Comparison of ENCODE assay signal across 1 cellular context in the genomic region with DNA sequence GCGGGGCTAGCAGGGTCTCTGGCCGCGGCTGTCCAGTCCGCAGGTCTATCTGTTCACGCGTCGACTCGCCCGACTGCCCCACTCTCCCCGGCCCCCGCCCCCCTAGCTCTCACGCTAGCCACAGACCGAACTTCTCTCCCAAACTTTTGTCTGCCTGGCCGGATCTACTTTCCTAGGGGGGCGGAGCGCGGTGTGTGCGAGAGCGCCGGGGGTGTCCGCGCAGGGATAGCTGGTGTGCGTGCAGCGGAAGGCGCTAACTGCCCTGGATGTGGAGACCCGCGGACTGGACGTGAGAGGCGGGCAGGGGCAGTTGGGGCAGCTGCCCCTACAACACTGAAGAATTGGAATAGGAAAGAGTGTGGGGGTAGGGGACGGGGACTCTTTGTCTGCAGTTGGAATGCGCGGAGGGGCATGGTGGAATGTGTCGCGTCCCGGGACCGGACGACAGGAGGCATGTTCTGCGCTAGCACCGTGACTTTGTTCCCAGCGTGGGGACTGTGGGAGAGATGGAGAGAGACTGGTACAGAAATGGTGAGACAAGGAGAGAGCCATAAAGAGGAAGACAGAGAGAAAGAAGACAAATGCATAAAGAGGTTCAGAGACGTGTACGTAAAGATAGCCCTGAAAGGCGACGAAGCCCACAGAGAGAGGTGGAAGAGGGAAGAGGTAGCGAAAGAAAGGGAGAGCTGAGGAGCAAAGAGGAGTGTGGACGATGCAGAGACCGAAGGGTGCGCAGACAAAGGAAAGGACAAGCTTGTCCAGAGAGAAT.
TF ChIP-seq lines count a peak whose summit lies in the region.

A gene (minus strand): TSS at position 75 of the 769 bp plus-strand sequence. CDS start 285 bp downstream, outside the sequence.

TF ChIP-seq in HepG2, 621 proteins besides CTCF, POLR2A, EP300 and RAD21 (continued from another document and continues in another):
- peak; percentile 99 for TF ChIP-seq ZNF136 (CRISPR knock-in tag; IDR thresholded peaks at IDR 0.05; ENCODE audit: low read depth)
- peak; percentile 95; the same call in 1 of the 2 replicates for TF ChIP-seq TSC22D2 (CRISPR knock-in tag; IDR thresholded peaks at IDR 0.05; ENCODE audit: borderline replicate concordance)
- no peak for TF ChIP-seq ZNF333 (CRISPR knock-in tag; IDR thresholded peaks at IDR 0.05; ENCODE audit: borderline replicate concordance)
- TF ChIP-seq, protein P1, sequence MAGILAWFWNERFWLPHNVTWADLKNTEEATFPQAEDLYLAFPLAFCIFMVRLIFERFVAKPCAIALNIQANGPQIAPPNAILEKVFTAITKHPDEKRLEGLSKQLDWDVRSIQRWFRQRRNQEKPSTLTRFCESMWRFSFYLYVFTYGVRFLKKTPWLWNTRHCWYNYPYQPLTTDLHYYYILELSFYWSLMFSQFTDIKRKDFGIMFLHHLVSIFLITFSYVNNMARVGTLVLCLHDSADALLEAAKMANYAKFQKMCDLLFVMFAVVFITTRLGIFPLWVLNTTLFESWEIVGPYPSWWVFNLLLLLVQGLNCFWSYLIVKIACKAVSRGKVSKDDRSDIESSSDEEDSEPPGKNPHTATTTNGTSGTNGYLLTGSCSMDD (CRISPR knock-in tag; IDR thresholded peaks at IDR 0.05): no peak
- TF ChIP-seq ZNF670 (CRISPR knock-in tag; IDR thresholded peaks at IDR 0.05; ENCODE audit: borderline replicate concordance): no peak
- TF ChIP-seq, protein P2, sequence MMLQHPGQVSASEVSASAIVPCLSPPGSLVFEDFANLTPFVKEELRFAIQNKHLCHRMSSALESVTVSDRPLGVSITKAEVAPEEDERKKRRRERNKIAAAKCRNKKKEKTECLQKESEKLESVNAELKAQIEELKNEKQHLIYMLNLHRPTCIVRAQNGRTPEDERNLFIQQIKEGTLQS (CRISPR knock-in tag; IDR thresholded peaks at IDR 0.05): peak; percentile 79
- peak; percentile 100 for TF ChIP-seq PCBP1 (IDR thresholded peaks at IDR 0.05; ENCODE audit: borderline replicate concordance, low read depth, low read length)
- no peak for TF ChIP-seq ZNF562 (CRISPR knock-in tag; IDR thresholded peaks at IDR 0.05; ENCODE audit: borderline replicate concordance)
- no peak for TF ChIP-seq NKX3-1 (CRISPR knock-in tag; IDR thresholded peaks at IDR 0.05)
- peak; percentile 96 for TF ChIP-seq RNF2 (conservative IDR thresholded peaks at IDR 0.05; ENCODE audit: low read depth)
- TF ChIP-seq ZNF550 (CRISPR knock-in tag; IDR thresholded peaks at IDR 0.05; ENCODE audit: borderline replicate concordance): peak; percentile 94; the same call in 1 of the 2 replicates
- peak; percentile 15 for TF ChIP-seq ZNF724P (CRISPR knock-in tag; IDR thresholded peaks at IDR 0.05; ENCODE audit: borderline replicate concordance)
- peak; percentile 91; the same call in 1 of the 2 replicates for TF ChIP-seq ZFP41 (CRISPR knock-in tag; IDR thresholded peaks at IDR 0.05; ENCODE audit: borderline replicate concordance)
- TF ChIP-seq, protein P3, sequence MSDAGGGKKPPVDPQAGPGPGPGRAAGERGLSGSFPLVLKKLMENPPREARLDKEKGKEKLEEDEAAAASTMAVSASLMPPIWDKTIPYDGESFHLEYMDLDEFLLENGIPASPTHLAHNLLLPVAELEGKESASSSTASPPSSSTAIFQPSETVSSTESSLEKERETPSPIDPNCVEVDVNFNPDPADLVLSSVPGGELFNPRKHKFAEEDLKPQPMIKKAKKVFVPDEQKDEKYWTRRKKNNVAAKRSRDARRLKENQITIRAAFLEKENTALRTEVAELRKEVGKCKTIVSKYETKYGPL (CRISPR knock-in tag; IDR thresholded peaks at IDR 0.05): no peak
- TF ChIP-seq ZFP82 (CRISPR knock-in tag; IDR thresholded peaks at IDR 0.05; ENCODE audit: borderline replicate concordance): no peak
- TF ChIP-seq HNRNPL (IDR thresholded peaks at IDR 0.05; ENCODE audit: low read depth, low read length): peak; percentile 81
- TF ChIP-seq ZFY (CRISPR knock-in tag; IDR thresholded peaks at IDR 0.05): no peak
- peak; percentile 82 for TF ChIP-seq AGO1 (IDR thresholded peaks at IDR 0.05; ENCODE audit: low read depth, low read length, poor library complexity, severe bottlenecking)
- TF ChIP-seq, protein P4, sequence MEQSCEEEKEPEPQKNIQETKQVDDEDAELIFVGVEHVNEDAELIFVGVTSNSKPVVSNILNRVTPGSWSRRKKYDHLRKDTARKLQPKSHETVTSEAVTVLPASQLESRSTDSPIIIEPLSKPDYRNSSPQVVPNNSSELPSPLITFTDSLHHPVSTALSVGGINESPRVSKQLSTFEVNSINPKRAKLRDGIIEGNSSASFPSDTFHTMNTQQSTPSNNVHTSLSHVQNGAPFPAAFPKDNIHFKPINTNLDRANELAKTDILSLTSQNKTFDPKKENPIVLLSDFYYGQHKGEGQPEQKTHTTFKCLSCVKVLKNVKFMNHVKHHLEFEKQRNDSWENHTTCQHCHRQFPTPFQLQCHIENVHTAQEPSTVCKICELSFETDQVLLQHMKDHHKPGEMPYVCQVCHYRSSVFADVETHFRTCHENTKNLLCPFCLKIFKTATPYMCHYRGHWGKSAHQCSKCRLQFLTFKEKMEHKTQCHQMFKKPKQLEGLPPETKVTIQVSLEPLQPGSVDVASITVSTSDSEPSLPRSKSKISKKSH (CRISPR knock-in tag; IDR thresholded peaks at IDR 0.05; ENCODE audit: borderline replicate concordance): no peak
- peak; percentile 98 for TF ChIP-seq ZNF792 (CRISPR knock-in tag; IDR thresholded peaks at IDR 0.05)
- TF ChIP-seq HES4 (CRISPR knock-in tag; IDR thresholded peaks at IDR 0.05; ENCODE audit: borderline replicate concordance): no peak
- no peak for TF ChIP-seq ZNF235 (CRISPR knock-in tag; IDR thresholded peaks at IDR 0.05; ENCODE audit: borderline replicate concordance)
- peak; percentile 100 for TF ChIP-seq ZNF788 (CRISPR knock-in tag; IDR thresholded peaks at IDR 0.05; ENCODE audit: borderline replicate concordance)
- TF ChIP-seq KLF16 (CRISPR knock-in tag; IDR thresholded peaks at IDR 0.05): peak in 1 of 2 experiments; percentile 99; a peak in 2 of 4 replicates
- no peak for TF ChIP-seq HOXD1 (CRISPR knock-in tag; IDR thresholded peaks at IDR 0.05)
- TF ChIP-seq KAT2B (IDR thresholded peaks at IDR 0.05; ENCODE audit: borderline replicate concordance, low read depth, low read length): no peak
- TF ChIP-seq ZNF546 (CRISPR knock-in tag; conservative IDR thresholded peaks at IDR 0.05): peak; percentile 91; the same call in 1 of the 2 replicates
- no peak for TF ChIP-seq CENPX (CRISPR knock-in tag; IDR thresholded peaks at IDR 0.05)
- no peak for TF ChIP-seq ZNF143 (CRISPR knock-in tag; IDR thresholded peaks at IDR 0.05)
- TF ChIP-seq SMAD1 (CRISPR knock-in tag; IDR thresholded peaks at IDR 0.05; ENCODE audit: borderline replicate concordance, low read depth): peak; percentile 99
- TF ChIP-seq, protein P5, sequence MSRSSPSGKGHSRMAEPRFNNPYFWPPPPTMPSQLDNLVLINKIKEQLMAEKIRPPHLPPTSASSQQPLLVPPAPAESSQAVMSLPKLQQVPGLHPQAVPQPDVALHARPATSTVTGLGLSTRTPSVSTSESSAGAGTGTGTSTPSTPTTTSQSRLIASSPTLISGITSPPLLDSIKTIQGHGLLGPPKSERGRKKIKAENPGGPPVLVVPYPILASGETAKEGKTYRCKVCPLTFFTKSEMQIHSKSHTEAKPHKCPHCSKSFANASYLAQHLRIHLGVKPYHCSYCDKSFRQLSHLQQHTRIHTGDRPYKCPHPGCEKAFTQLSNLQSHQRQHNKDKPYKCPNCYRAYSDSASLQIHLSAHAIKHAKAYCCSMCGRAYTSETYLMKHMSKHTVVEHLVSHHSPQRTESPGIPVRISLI (CRISPR knock-in tag; IDR thresholded peaks at IDR 0.05; ENCODE audit: borderline replicate concordance): peak; percentile 76; the same call in 1 of the 2 replicates
- TF ChIP-seq HOXA7 (CRISPR knock-in tag; IDR thresholded peaks at IDR 0.05): no peak
- 0 out of 4 replicates have a peak, but pooled peaks of 1 of the 2 experiments have one; percentile 20 for TF ChIP-seq MAFK (conservative IDR thresholded peaks at IDR 0.05 in 1 of 2, IDR thresholded peaks at IDR 0.05 in 1 of 2; ENCODE audit: low read length in 2 of 2)
- TF ChIP-seq HDAC2 (CRISPR knock-in tag; IDR thresholded peaks at IDR 0.05): peak; percentile 95
- TF ChIP-seq ZSCAN22 (CRISPR knock-in tag; IDR thresholded peaks at IDR 0.05): no peak; the same call in 1 of the 2 replicates
- TF ChIP-seq KLF11 (CRISPR knock-in tag; IDR thresholded peaks at IDR 0.05): no peak; the same call in none of the 2 replicates
- TF ChIP-seq ZNF34 (CRISPR knock-in tag; IDR thresholded peaks at IDR 0.05; ENCODE audit: borderline replicate concordance): peak; percentile 100
- no peak for TF ChIP-seq NR2F2 (IDR thresholded peaks at IDR 0.05; ENCODE audit: borderline replicate concordance, low read depth)
- TF ChIP-seq ZNF264 (CRISPR knock-in tag; IDR thresholded peaks at IDR 0.05): no peak
- TF ChIP-seq, protein P6, sequence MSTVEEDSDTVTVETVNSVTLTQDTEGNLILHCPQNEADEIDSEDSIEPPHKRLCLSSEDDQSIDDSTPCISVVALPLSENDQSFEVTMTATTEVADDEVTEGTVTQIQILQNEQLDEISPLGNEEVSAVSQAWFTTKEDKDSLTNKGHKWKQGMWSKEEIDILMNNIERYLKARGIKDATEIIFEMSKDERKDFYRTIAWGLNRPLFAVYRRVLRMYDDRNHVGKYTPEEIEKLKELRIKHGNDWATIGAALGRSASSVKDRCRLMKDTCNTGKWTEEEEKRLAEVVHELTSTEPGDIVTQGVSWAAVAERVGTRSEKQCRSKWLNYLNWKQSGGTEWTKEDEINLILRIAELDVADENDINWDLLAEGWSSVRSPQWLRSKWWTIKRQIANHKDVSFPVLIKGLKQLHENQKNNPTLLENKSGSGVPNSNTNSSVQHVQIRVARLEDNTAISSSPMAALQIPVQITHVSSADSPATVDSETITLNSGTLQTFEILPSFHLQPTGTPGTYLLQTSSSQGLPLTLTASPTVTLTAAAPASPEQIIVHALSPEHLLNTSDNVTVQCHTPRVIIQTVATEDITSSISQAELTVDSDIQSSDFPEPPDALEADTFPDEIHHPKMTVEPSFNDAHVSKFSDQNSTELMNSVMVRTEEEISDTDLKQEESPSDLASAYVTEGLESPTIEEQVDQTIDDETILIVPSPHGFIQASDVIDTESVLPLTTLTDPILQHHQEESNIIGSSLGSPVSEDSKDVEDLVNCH (CRISPR knock-in tag; IDR thresholded peaks at IDR 0.05): peak; percentile 97
- TF ChIP-seq, protein P7, sequence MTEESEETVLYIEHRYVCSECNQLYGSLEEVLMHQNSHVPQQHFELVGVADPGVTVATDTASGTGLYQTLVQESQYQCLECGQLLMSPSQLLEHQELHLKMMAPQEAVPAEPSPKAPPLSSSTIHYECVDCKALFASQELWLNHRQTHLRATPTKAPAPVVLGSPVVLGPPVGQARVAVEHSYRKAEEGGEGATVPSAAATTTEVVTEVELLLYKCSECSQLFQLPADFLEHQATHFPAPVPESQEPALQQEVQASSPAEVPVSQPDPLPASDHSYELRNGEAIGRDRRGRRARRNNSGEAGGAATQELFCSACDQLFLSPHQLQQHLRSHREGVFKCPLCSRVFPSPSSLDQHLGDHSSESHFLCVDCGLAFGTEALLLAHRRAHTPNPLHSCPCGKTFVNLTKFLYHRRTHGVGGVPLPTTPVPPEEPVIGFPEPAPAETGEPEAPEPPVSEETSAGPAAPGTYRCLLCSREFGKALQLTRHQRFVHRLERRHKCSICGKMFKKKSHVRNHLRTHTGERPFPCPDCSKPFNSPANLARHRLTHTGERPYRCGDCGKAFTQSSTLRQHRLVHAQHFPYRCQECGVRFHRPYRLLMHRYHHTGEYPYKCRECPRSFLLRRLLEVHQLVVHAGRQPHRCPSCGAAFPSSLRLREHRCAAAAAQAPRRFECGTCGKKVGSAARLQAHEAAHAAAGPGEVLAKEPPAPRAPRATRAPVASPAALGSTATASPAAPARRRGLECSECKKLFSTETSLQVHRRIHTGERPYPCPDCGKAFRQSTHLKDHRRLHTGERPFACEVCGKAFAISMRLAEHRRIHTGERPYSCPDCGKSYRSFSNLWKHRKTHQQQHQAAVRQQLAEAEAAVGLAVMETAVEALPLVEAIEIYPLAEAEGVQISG (CRISPR knock-in tag; IDR thresholded peaks at IDR 0.05): no peak
- TF ChIP-seq ZNF101 (CRISPR knock-in tag; IDR thresholded peaks at IDR 0.05; ENCODE audit: borderline replicate concordance, low read depth): no peak; the same call in 1 of the 2 replicates
- TF ChIP-seq ZNF878 (CRISPR knock-in tag; IDR thresholded peaks at IDR 0.05): no peak
- peak; percentile 91; the same call in 1 of the 2 replicates for TF ChIP-seq ZNF775 (CRISPR knock-in tag; IDR thresholded peaks at IDR 0.05; ENCODE audit: borderline replicate concordance)
- TF ChIP-seq POLR2AphosphoS5 (IDR thresholded peaks at IDR 0.05; ENCODE audit: low read depth, low read length): peak; percentile 95
- TF ChIP-seq, protein P8, sequence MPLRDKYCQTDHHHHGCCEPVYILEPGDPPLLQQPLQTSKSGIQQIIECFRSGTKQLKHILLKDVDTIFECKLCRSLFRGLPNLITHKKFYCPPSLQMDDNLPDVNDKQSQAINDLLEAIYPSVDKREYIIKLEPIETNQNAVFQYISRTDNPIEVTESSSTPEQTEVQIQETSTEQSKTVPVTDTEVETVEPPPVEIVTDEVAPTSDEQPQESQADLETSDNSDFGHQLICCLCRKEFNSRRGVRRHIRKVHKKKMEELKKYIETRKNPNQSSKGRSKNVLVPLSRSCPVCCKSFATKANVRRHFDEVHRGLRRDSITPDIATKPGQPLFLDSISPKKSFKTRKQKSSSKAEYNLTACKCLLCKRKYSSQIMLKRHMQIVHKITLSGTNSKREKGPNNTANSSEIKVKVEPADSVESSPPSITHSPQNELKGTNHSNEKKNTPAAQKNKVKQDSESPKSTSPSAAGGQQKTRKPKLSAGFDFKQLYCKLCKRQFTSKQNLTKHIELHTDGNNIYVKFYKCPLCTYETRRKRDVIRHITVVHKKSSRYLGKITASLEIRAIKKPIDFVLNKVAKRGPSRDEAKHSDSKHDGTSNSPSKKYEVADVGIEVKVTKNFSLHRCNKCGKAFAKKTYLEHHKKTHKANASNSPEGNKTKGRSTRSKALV (CRISPR knock-in tag; IDR thresholded peaks at IDR 0.05): no peak
- TF ChIP-seq TEAD3 (CRISPR knock-in tag; optimal IDR thresholded peaks at IDR 0.05; ENCODE audit: borderline replicate concordance): peak; percentile 99
- peak; percentile 81; the same call in 1 of the 2 replicates for TF ChIP-seq ZNF577 (CRISPR knock-in tag; IDR thresholded peaks at IDR 0.05; ENCODE audit: borderline replicate concordance, low read depth)
- TF ChIP-seq ZNF251 (CRISPR knock-in tag; IDR thresholded peaks at IDR 0.05): peak; percentile 40; the same call in 1 of the 2 replicates
- TF ChIP-seq RFX5 (IDR thresholded peaks at IDR 0.05; ENCODE audit: low read depth, low read length): peak; percentile 58
- TF ChIP-seq, protein P9, sequence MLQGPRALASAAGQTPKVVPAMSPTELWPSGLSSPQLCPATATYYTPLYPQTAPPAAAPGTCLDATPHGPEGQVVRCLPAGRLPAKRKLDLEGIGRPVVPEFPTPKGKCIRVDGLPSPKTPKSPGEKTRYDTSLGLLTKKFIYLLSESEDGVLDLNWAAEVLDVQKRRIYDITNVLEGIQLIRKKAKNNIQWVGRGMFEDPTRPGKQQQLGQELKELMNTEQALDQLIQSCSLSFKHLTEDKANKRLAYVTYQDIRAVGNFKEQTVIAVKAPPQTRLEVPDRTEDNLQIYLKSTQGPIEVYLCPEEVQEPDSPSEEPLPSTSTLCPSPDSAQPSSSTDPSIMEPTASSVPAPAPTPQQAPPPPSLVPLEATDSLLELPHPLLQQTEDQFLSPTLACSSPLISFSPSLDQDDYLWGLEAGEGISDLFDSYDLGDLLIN (CRISPR knock-in tag; IDR thresholded peaks at IDR 0.05; ENCODE audit: borderline replicate concordance): no peak
- no peak for TF ChIP-seq ISX (CRISPR knock-in tag; conservative IDR thresholded peaks at IDR 0.05)
- TF ChIP-seq ZNF777 (CRISPR knock-in tag; IDR thresholded peaks at IDR 0.05): no peak
